In genomic region chr18:62867521-62867920, GRCh38 we compare ENCODE assay signal across 29 cellular contexts.
"Had no signal": no experiment of that assay in that cellular context is flagged by ENCODE, and none has a peak within 500 bp of the region (broad histone marks: within the 10 kb centered on the region; RNA-seq: fewer than 3 reads in every experiment).

No MANE protein-coding gene starts in this region.

- DNase-seq: activated CD4-positive, alpha-beta T cell treated with anti-CD3 and anti-CD28 coated beads for 36 hours; activated CD4-positive, CD25-positive, alpha-beta regulatory T cell; activated effector memory CD4-positive, alpha-beta T cell treated with anti-CD3 and anti-CD28 coated beads, Interleukin-2, amount 50 U/mL, for 16 hours; activated naive CD4-positive, alpha-beta T cell treated with anti-CD3 and anti-CD28 coated beads for 36 hours; activated naive CD8-positive, alpha-beta T cell treated with anti-CD3 and anti-CD28 coated beads for 36 hours; activated T-cell treated with anti-CD3 and anti-CD28 coated beads for 4 hours; adrenal gland; aorta; caudate nucleus; colonic mucosa; effector CD8-positive, alpha-beta T cell; esophagus squamous epithelium; gastrocnemius medialis; glutamatergic neuron; islet precursor cell; left ventricle myocardium inferior; pancreas; sigmoid colon; small intestine; stimulated activated CD4-positive, alpha-beta T cell treated with anti-CD3 and anti-CD28 coated beads, Interleukin-4, amount 100 ng/mL, for 4 hours; stimulated activated CD8-positive, alpha-beta memory T cell treated with anti-CD3 and anti-CD28 coated beads, Interleukin-4, amount 100 ng/mL, for 48 hours; stimulated activated naive CD4-positive, alpha-beta T cell; T-helper 1 cell; tibial artery; upper lobe of right lung had no signal

- H3K4me3 ChIP-seq: adrenal gland, colonic mucosa, esophagus squamous epithelium, gastrocnemius medialis, left ventricle myocardium inferior, pancreas, prostate gland, sigmoid colon, suprapubic skin, tibial artery, upper lobe of right lung had no signal

- H3K36me3 ChIP-seq: adrenal gland, colonic mucosa, gastrocnemius medialis, left ventricle myocardium inferior, pancreas, prostate gland, sigmoid colon, suprapubic skin, tibial artery, upper lobe of right lung had no signal

- H3K9me3 ChIP-seq: adrenal gland, colonic mucosa, esophagus squamous epithelium, gastrocnemius medialis, left ventricle myocardium inferior, pancreas, prostate gland, sigmoid colon, suprapubic skin, tibial artery, upper lobe of right lung had no signal

- H3K27me3 Mint-ChIP-seq: activated CD4-positive, alpha-beta T cell treated with anti-CD3 and anti-CD28 coated beads for 36 hours; activated naive CD8-positive, alpha-beta T cell treated with anti-CD3 and anti-CD28 coated beads for 36 hours had no signal

- H3K4me3 Mint-ChIP-seq: activated CD4-positive, alpha-beta T cell treated with anti-CD3 and anti-CD28 coated beads for 36 hours; activated naive CD4-positive, alpha-beta T cell treated with anti-CD3 and anti-CD28 coated beads for 36 hours; activated naive CD8-positive, alpha-beta T cell treated with anti-CD3 and anti-CD28 coated beads for 36 hours; T-helper 2 cell treated with Interferon-gamma antibody and Interleukin-4, amounts not matched to agents 5 μg/mL and 100 μg/mL, for 36 hours had no signal

- H3K27me3 ChIP-seq: adrenal gland, colonic mucosa, esophagus squamous epithelium, gastrocnemius medialis, pancreas, sigmoid colon, suprapubic skin, tibial artery, upper lobe of right lung had no signal

- H3K27ac Mint-ChIP-seq: activated CD4-positive, alpha-beta T cell treated with anti-CD3 and anti-CD28 coated beads for 36 hours; activated naive CD4-positive, alpha-beta T cell treated with anti-CD3 and anti-CD28 coated beads for 36 hours; activated naive CD8-positive, alpha-beta T cell treated with anti-CD3 and anti-CD28 coated beads for 36 hours; T-helper 2 cell treated with Interferon-gamma antibody and Interleukin-4, amounts not matched to agents 5 μg/mL and 100 μg/mL, for 36 hours had no signal

- H3K4me1 ChIP-seq: colonic mucosa, esophagus squamous epithelium, gastrocnemius medialis, prostate gland, sigmoid colon, suprapubic skin, upper lobe of right lung had no signal

- H3K27ac ChIP-seq: adrenal gland, colonic mucosa, epithelial cell of prostate, esophagus squamous epithelium, gastrocnemius medialis, left ventricle myocardium inferior, pancreas, prostate gland, sigmoid colon, suprapubic skin, tibial artery, upper lobe of right lung had no signal

- H3K9me3 Mint-ChIP-seq: activated naive CD4-positive, alpha-beta T cell treated with anti-CD3 and anti-CD28 coated beads for 36 hours; activated naive CD8-positive, alpha-beta T cell treated with anti-CD3 and anti-CD28 coated beads for 36 hours; T-helper 2 cell treated with Interferon-gamma antibody and Interleukin-4, amounts not matched to agents 5 μg/mL and 100 μg/mL, for 36 hours had no signal

- ATAC-seq: activated CD4-positive, alpha-beta T cell treated with anti-CD3 and anti-CD28 coated beads for 36 hours; gastrocnemius medialis; pancreas; upper lobe of right lung had no signal
